ENCODE assay signal across 19 cellular contexts in genomic region chr17:76174072-76174471, GRCh38. TPM values are rescaled to one million over a fixed set of nuclear protein-coding genes. Genes with fewer than 3 reads are reported as not detected.
"Had no signal": no experiment of that assay in that cellular context is flagged by ENCODE, and none has a peak within 500 bp of the region (broad histone marks: within the 10 kb centered on the region; RNA-seq: fewer than 3 reads in every experiment).

No MANE protein-coding gene starts in this region.

- H3K4me1 ChIP-seq: heart left ventricle, neural progenitor cell, parathyroid adenoma, right atrium auricular region, stomach, thyroid gland had no signal

- H3K9me3 ChIP-seq: heart left ventricle, right atrium auricular region, stomach, thyroid gland had no signal

- H3K36me3 ChIP-seq: heart left ventricle, neural progenitor cell, right atrium auricular region, stomach, thyroid gland had no signal

- H3K27ac Mint-ChIP-seq: activated CD8-positive, alpha-beta T cell treated with anti-CD3 and anti-CD28 coated beads for 36 hours; neural progenitor cell had no signal

- H2AFZ ChIP-seq: neural progenitor cell, parathyroid adenoma had no signal

- ATAC-seq: activated CD8-positive, alpha-beta T cell treated with anti-CD3 and anti-CD28 coated beads for 36 hours; heart left ventricle had no signal

- H3K27ac ChIP-seq: neural progenitor cell, parathyroid adenoma, right atrium auricular region, skin epidermis, stomach, thyroid gland had no signal

- H3K4me3 Mint-ChIP-seq: activated CD8-positive, alpha-beta T cell treated with anti-CD3 and anti-CD28 coated beads for 36 hours; brain; central memory CD8-positive, alpha-beta T cell; neural progenitor cell had no signal

- H3K27me3 ChIP-seq: heart left ventricle, neural progenitor cell, right atrium auricular region, stomach, thyroid gland had no signal

- H3K4me2 ChIP-seq: neural progenitor cell had no signal

- H3K9ac ChIP-seq: neural progenitor cell, parathyroid adenoma had no signal

- H3K27me3 Mint-ChIP-seq: activated CD8-positive, alpha-beta T cell treated with anti-CD3 and anti-CD28 coated beads for 36 hours; brain; central memory CD8-positive, alpha-beta T cell had no signal

- H3K9me3 Mint-ChIP-seq: activated CD8-positive, alpha-beta T cell treated with anti-CD3 and anti-CD28 coated beads for 36 hours; brain; central memory CD8-positive, alpha-beta T cell; neural progenitor cell had no signal

- H3K36me3 Mint-ChIP-seq: brain had no signal

- DNase-seq: activated CD8-positive, alpha-beta memory T cell treated with anti-CD3 and anti-CD28 coated beads, Interleukin-2, amount 50 U/mL, for 48 hours; activated CD8-positive, alpha-beta T cell treated with anti-CD3 and anti-CD28 coated beads for 36 hours; activated naive CD4-positive, alpha-beta T cell treated with anti-CD3 and anti-CD28 coated beads, Interleukin-2, amount 50 U/mL, for 16 hours; amygdala; cortex of kidney; effector CD8-positive, alpha-beta T cell; foreskin melanocyte; heart left ventricle; mesendoderm; stimulated activated CD4-positive, alpha-beta T cell treated with anti-CD3 and anti-CD28 coated beads, Interleukin-4, amount 100 ng/mL, for 4 hours; stomach; T1000; thyroid gland had no signal

- H3K4me3 ChIP-seq: neural progenitor cell, right atrium auricular region, skin epidermis, stomach, thyroid gland had no signal

RNA-seq across cellular contexts. Expression of gene FOXJ1, which starts 33.0 kb away (rescaled TPM):
- total RNA-seq: heart left ventricle, right atrium auricular region had no signal
